ENCODE assay signal across 14 cellular contexts in the genomic region with DNA sequence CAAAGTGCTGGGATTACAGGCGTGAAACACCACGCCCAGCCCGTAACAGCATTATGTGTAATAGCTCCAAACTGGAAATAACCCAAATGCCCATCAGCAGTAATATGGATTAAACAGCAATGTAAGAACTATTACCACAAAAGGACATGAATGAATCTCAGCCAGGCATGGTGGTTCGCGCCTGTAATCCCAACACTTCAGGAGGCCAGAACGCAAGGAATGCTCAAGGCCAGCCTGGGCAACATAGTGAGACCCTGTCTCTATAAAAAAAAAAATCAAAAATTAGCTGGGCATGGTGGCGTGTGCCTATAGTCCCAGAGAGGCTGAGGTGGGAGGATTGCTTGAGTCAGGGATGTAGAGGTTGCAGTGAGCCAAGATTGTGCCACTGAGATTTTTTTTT. TPM values are rescaled to one million over a fixed set of nuclear protein-coding genes. Genes with fewer than 3 reads are reported as not detected.
DNase-seq lines count a peak whose midpoint lies in the region; ATAC-seq, FAIRE-seq and TF ChIP-seq lines count a peak whose summit lies in the region.
"Had no signal": no experiment of that assay in that cellular context is flagged by ENCODE, and none has a peak within 500 bp of the region (broad histone marks: within the 10 kb centered on the region; RNA-seq: fewer than 3 reads in every experiment).

No MANE protein-coding gene starts in this region.

- no peak overlapping the region for H3K23ac ChIP-seq in H1 (ENCODE audit: insufficient read length)

- intact Hi-C loops in PC-3 (cut with micrococcal nuclease): loop anchor here (1.0 kb wide), 2 partner anchors 13 to 55 kb away; no protein-coding TSS in a partner anchor

- no peak overlapping the region for H3K4me2 ChIP-seq in GM23248 (ENCODE audit: unreplicated experiment)
- H3K4me2 ChIP-seq in PC-3 (ENCODE audit: low read length): peak overlapping the region; percentile 67; the same call in 1 of the 2 replicates
- no peak overlapping the region for H3K4me2 ChIP-seq in H1 (ENCODE audit: insufficient read depth in 1 of 2, low read depth in 2 of 2, low read length in 2 of 2)
- no peak overlapping the region for H3K4me2 ChIP-seq in osteoblast (ENCODE audit: insufficient read depth, low read length)

- WGBS in GM23248 (ENCODE audit: low coverage in 1 of 2, low lambda C conversion rate in 2 of 2, missing lambda C conversion rate in 2 of 2), 2 experiments: 62 to 66% methylated on average over 7 of the region's 7 CpGs
- 96% methylated on average over 7 of the region's 7 CpGs; no CpG with 5 or more reads in 1 of the 2 experiments for WGBS in H1 (ENCODE audit: extremely low coverage in 1 of 2, insufficient coverage in 1 of 2, insufficient read length in 1 of 2, insufficient replicate concordance in 2 of 2, low coverage in 1 of 2, low lambda C conversion rate in 2 of 2, missing lambda C conversion rate in 1 of 2), 2 experiments

- H3K27me3 ChIP-seq in GM23248 (replicated peaks; ENCODE audit: insufficient read depth) (no peaks in the 10 kb centered on the region), PC-3 (ENCODE audit: low read length) (no peaks in the 10 kb centered on the region), H1 (replicated peaks in 1 of 4; ENCODE audit: control insufficient read depth in 3 of 4, extremely low read depth in 1 of 4, insufficient read depth in 3 of 4, low read length in 3 of 4) (no peaks in the 10 kb centered on the region; a peak in 1 of 7 replicates), osteoblast (ENCODE audit: insufficient read depth, low read length) (no peaks in the 10 kb centered on the region)
- H3K27me3 ChIP-seq: BLaER1 treated with 17β-estradiol and CSF1 and Interleukin-3, amounts not matched to agents 10 nM and 100 nM; SJSA1 had no signal

- peaks cover 48% of the 10 kb centered on the region for H3F3A ChIP-seq in GM23248 (ENCODE audit: insufficient read depth)
- H3F3A ChIP-seq in PC-3 (ENCODE audit: low read length, unreplicated experiment): no peaks in the 10 kb centered on the region

- H3K9me3 ChIP-seq in GM23248 (ENCODE audit: low read depth) (no peaks in the 10 kb centered on the region), PC-3 (ENCODE audit: low read length) (no peaks in the 10 kb centered on the region), H1 (ENCODE audit: insufficient read depth in 2 of 2, low read depth in 1 of 2, low read length in 1 of 2) (no peaks in the 10 kb centered on the region), osteoblast (ENCODE audit: low read depth, low read length) (no peaks in the 10 kb centered on the region)
- H3K9me3 ChIP-seq: BLaER1 treated with 17β-estradiol and CSF1 and Interleukin-3, amounts not matched to agents 10 nM and 100 nM; SJSA1 had no signal

- CTCF ChIA-PET in PC-3 (lab: Charles Lee) (interaction anchor here (0.6 to 3.2 kb wide), 6 partner anchors 14 to 56 kb away, joined by 3 to 132 read pairs (median 18); a partner anchor contains a TSS), H1 (lab: Charles Lee; ENCODE audit: partially characterized antibody) (interaction anchor here (0.6 to 52.8 kb wide), 23 partner anchors 8 to 1648 kb away, joined by 3 to 1179 read pairs (median 4); a partner anchor contains a TSS)

- peaks cover 4% of the 10 kb centered on the region for H3K79me1 ChIP-seq in H1 (ENCODE audit: low read depth, low read length)

- no peak for TF ChIP-seq RAD21 in H1 (IDR thresholded peaks at IDR 0.05 in 1 of 2, conservative IDR thresholded peaks at IDR 0.05 in 1 of 2; ENCODE audit: low read depth in 2 of 2, low read length in 2 of 2)

- ATAC-seq in PC-3 (no peak), HG02678 (IDR thresholded peaks at IDR 0.05; ENCODE audit: unreplicated experiment) (no peak), GM18517 (IDR thresholded peaks at IDR 0.05; ENCODE audit: unreplicated experiment) (no peak)

- H3K4me3 ChIP-seq in GM23248 (no peak overlapping the region), PC-3 (ENCODE audit: low read length) (no peak overlapping the region), H1 (ENCODE audit: extremely low read depth in 1 of 4, insufficient read depth in 2 of 4, low read depth in 3 of 4, low read length in 4 of 4) (no peak overlapping the region), osteoblast (ENCODE audit: insufficient read depth, low read length) (no peak overlapping the region)
- H3K4me3 ChIP-seq: SJSA1 had no signal

- H3K23me2 ChIP-seq in H1 (ENCODE audit: low read depth, low read length): peaks cover 3% of the 10 kb centered on the region

- no peak overlapping the region for H2BK5ac ChIP-seq in H1 (ENCODE audit: low read depth, low read length)

- no peak overlapping the region for H4K5ac ChIP-seq in H1 (ENCODE audit: insufficient read length, low read depth, low read length)

- H3K27ac ChIP-seq in 22Rv1: peak overlapping the region; percentile 72
- no peak overlapping the region for H3K27ac ChIP-seq in GM23248
- no peak overlapping the region for H3K27ac ChIP-seq in PC-3 (ENCODE audit: low read length)
- H3K27ac ChIP-seq in H1 (ENCODE audit: low read depth, low read length): no peak overlapping the region
- no peak overlapping the region for H3K27ac ChIP-seq in osteoblast (ENCODE audit: low read depth, low read length)
- H3K27ac ChIP-seq: SJSA1 had no signal

- in situ Hi-C loops in GM23248 (cut with MboI): no loop called here

- H2AFZ ChIP-seq in GM23248 (peak overlapping the region; percentile 68), PC-3 (ENCODE audit: low read length) (peak overlapping the region; percentile 81), H1 (ENCODE audit: low read length) (no peak overlapping the region), osteoblast (ENCODE audit: low read length) (no peak overlapping the region)

- no peak overlapping the region for H3K18ac ChIP-seq in H1 (ENCODE audit: extremely low read depth, low read length)

- H2BK12ac ChIP-seq in H1 (ENCODE audit: low read depth, low read length): no peak overlapping the region

- H4K8ac ChIP-seq in H1 (ENCODE audit: extremely low read depth, insufficient read depth, low read length): no peak overlapping the region

- FAIRE-seq in H1 (lab: Jason Lieb, UNC): no peak
- FAIRE-seq: H54, HTR-8/SVneo had no signal

- TF ChIP-seq POLR2A in H1 (IDR thresholded peaks at IDR 0.05; ENCODE audit: control extremely low read depth in 1 of 2, low read depth in 2 of 2, low read length in 2 of 2): no peak

- TF ChIP-seq CTCF in 22Rv1 (IDR thresholded peaks at IDR 0.05): no peak
- TF ChIP-seq CTCF in PC-3 (conservative IDR thresholded peaks at IDR 0.05; ENCODE audit: low read depth, low read length): no peak
- TF ChIP-seq CTCF in H1 (IDR thresholded peaks at IDR 0.05; ENCODE audit: control extremely low read depth in 1 of 3, insufficient read depth in 1 of 3, low read depth in 1 of 3, low read length in 3 of 3): no peak
- no peak for TF ChIP-seq CTCF in osteoblast (IDR thresholded peaks at IDR 0.05; ENCODE audit: extremely low read depth, low read depth, low read length)

- H3K56ac ChIP-seq in H1 (replicated peaks; ENCODE audit: insufficient read length, low read depth, low read length): no peak overlapping the region

- H3K36me3 ChIP-seq in GM23248 (ENCODE audit: low read depth): no peaks in the 10 kb centered on the region
- no peaks in the 10 kb centered on the region for H3K36me3 ChIP-seq in PC-3 (ENCODE audit: low read depth, low read length)
- no peaks in the 10 kb centered on the region for H3K36me3 ChIP-seq in H1 (ENCODE audit: control insufficient read depth in 2 of 4, insufficient read depth in 4 of 4, low read length in 3 of 4)
- no peaks in the 10 kb centered on the region for H3K36me3 ChIP-seq in osteoblast (ENCODE audit: insufficient read depth, low read length)

- H3K9me2 ChIP-seq in GM23248 (ENCODE audit: insufficient read depth): no peaks in the 10 kb centered on the region
- no peaks in the 10 kb centered on the region for H3K9me2 ChIP-seq in PC-3 (replicated peaks; ENCODE audit: low read length)

- H3K14ac ChIP-seq in H1 (ENCODE audit: insufficient read length): no peak overlapping the region

- no peak for TF ChIP-seq EP300 in H1 (IDR thresholded peaks at IDR 0.05; ENCODE audit: borderline replicate concordance in 1 of 2, low read depth in 2 of 2, low read length in 2 of 2)

- peaks cover 19% of the 10 kb centered on the region for H3K79me2 ChIP-seq in GM23248 (ENCODE audit: insufficient read depth)
- H3K79me2 ChIP-seq in PC-3 (ENCODE audit: low read length): peaks cover 20% of the 10 kb centered on the region
- H3K79me2 ChIP-seq in H1 (ENCODE audit: control insufficient read depth in 1 of 2, insufficient read depth in 2 of 2, low read length in 2 of 2): peaks cover 6 to 14% of the 10 kb centered on the region in 2 experiments
- peaks cover 19% of the 10 kb centered on the region for H3K79me2 ChIP-seq in osteoblast (ENCODE audit: insufficient read depth, low read length)

- no TSS peak for BruUV-seq in PC-3 (replicated peaks; lab: Mats Ljungman, UMichigan)

- peaks cover 6% of the 10 kb centered on the region; the same call in 1 of the 2 replicates for H4K20me1 ChIP-seq in GM23248 (ENCODE audit: insufficient read depth)
- peaks cover 12% of the 10 kb centered on the region for H4K20me1 ChIP-seq in PC-3 (ENCODE audit: low read length)
- peaks cover 0 to 2% of the 10 kb centered on the region in 2 experiments for H4K20me1 ChIP-seq in H1 (replicated peaks in 1 of 2; ENCODE audit: control insufficient read depth in 1 of 2, insufficient read depth in 2 of 2, low read length in 2 of 2)
- peaks cover 14% of the 10 kb centered on the region for H4K20me1 ChIP-seq in osteoblast (ENCODE audit: insufficient read depth, low read length)

- H2BK20ac ChIP-seq in H1 (ENCODE audit: low read length): 0 out of 2 replicates have a peak overlapping the region, but pooled peaks have one; percentile 61

- no peak overlapping the region for H3K4ac ChIP-seq in H1 (replicated peaks; ENCODE audit: insufficient read length, low read depth, low read length)

- no peak overlapping the region for H4K91ac ChIP-seq in H1 (replicated peaks; ENCODE audit: insufficient read length, low read length)

- no peak overlapping the region for H2AK5ac ChIP-seq in H1 (ENCODE audit: low read depth, low read length)

- H3K9ac ChIP-seq in GM23248 (0 out of 2 replicates have a peak overlapping the region, but pooled peaks have one; percentile 39), PC-3 (ENCODE audit: low read length) (no peak overlapping the region), H1 (replicated peaks in 1 of 4; ENCODE audit: extremely low read depth in 1 of 4, low read depth in 3 of 4, low read length in 3 of 4) (no peak overlapping the region)

- no peak overlapping the region for H2BK120ac ChIP-seq in H1 (replicated peaks; ENCODE audit: low read depth, low read length)

- peaks cover 9% of the 10 kb centered on the region for H3K4me1 ChIP-seq in GM23248 (ENCODE audit: insufficient read depth)
- peaks cover 17% of the 10 kb centered on the region for H3K4me1 ChIP-seq in PC-3 (ENCODE audit: insufficient read depth, low read length)
- peaks cover 0 to 4% (median 3%) of the 10 kb centered on the region in 4 experiments; a peak in 3 of 7 replicates for H3K4me1 ChIP-seq in H1 (replicated peaks in 1 of 4; ENCODE audit: control insufficient read depth in 3 of 4, insufficient read depth in 4 of 4, low read length in 3 of 4)
- H3K4me1 ChIP-seq in osteoblast (ENCODE audit: insufficient read depth, low read length): peaks cover 16% of the 10 kb centered on the region

- peak overlapping the region; percentile 53; the same call in 1 of the 2 replicates for H2BK15ac ChIP-seq in H1 (ENCODE audit: low read length)

- no peak for DNase-seq in GM23248
- no peak for DNase-seq in PC-3
- no peak for DNase-seq in H1 (ENCODE audit: low read depth in 1 of 2, low spot score in 2 of 2)
- no peak for DNase-seq in activated CD4-positive, CD25-positive, alpha-beta regulatory T cell treated with anti-CD3 and anti-CD28 coated beads, Interleukin-2, amount 50 U/mL, for 72 hours
- no peak for DNase-seq in osteoblast (ENCODE audit: insufficient read length, low spot score, missing footprints)

- POLR2A ChIA-PET in PC-3 (lab: Charles Lee; ENCODE audit: unreplicated experiment) (no interaction called here), H1 (lab: Charles Lee; ENCODE audit: partially characterized antibody) (interaction anchor here (1.0 to 20.9 kb wide), 7 partner anchors 8 to 170 kb away, joined by 3 to 208 read pairs (median 5); a partner anchor contains a TSS)

RNA-seq across cellular contexts. Expression of a gene that starts 3.1 kb away (rescaled TPM):
- 27.7 and 30.0 TPM in 2 replicates for total RNA-seq in GM23248 (2014; rRNA removed; shearing (Covaris generic))
- 51.2 and 54.1 TPM in 2 replicates for polyA plus RNA-seq in GM23248 (2016; fragmentation: Nextera tagmentation; extraction: Ambion mirVana)
- 45.8 and 63.1 TPM in 2 replicates for total RNA-seq in PC-3 (2014; rRNA removed)
- total RNA-seq in H1 (2021; fragmentation: NEBNext Ultra II Directional; extraction: Animal tissue kit (Norgen Biotek cat#: 25700)): 67.2 and 79.2 TPM in 2 replicates
- 53.6 and 88.1 TPM in 2 replicates for polyA plus RNA-seq in H1 (2011; rRNA removed)
- polyA plus RNA-seq in H1 (2011; cell fraction: cytosol; rRNA removed): 54.2 TPM
- 92.9 TPM for polyA plus RNA-seq in H1 (2011; cell fraction: nucleus; rRNA removed)
- polyA plus RNA-seq in H1 (2012, experiment 1 of 2): 54.9 to 59.5 TPM (median 58.3 TPM) in 4 replicates
- polyA plus RNA-seq in H1 (2012, experiment 2 of 2): 59.4 TPM
- 59.5 TPM for polyA plus RNA-seq in H1 (2013, experiment 1 of 2)
- 55.5 TPM for polyA plus RNA-seq in H1 (2013, experiment 2 of 2)
- polyA minus RNA-seq in H1 (2011; rRNA and poly(A)+ RNA removed): 39.9 and 69.2 TPM in 2 replicates
- 31.1 TPM for polyA minus RNA-seq in H1 (2011; cell fraction: cytosol; rRNA and poly(A)+ RNA removed)
- polyA minus RNA-seq in H1 (2011; cell fraction: nucleus; rRNA and poly(A)+ RNA removed): 38.0 TPM
- 44.2 and 48.1 TPM in 2 replicates for total RNA-seq in osteoblast

RNA-seq across cellular contexts. Expression of a gene that starts 15.9 kb away (rescaled TPM):
- total RNA-seq in GM23248 (2014; rRNA removed; shearing (Covaris generic)): 32.1 and 32.6 TPM in 2 replicates
- polyA plus RNA-seq in GM23248 (2016; fragmentation: Nextera tagmentation; extraction: Ambion mirVana) (37.9 and 40.3 TPM in 2 replicates), H1 (2011; rRNA removed) (13.3 and 19.4 TPM in 2 replicates)
- total RNA-seq in PC-3 (2014; rRNA removed) (16.6 and 25.7 TPM in 2 replicates), osteoblast (15.0 and 15.6 TPM in 2 replicates)
- 11.7 and 11.8 TPM in 2 replicates for total RNA-seq in H1 (2021; fragmentation: NEBNext Ultra II Directional; extraction: Animal tissue kit (Norgen Biotek cat#: 25700))
- polyA plus RNA-seq in H1 (2011; cell fraction: cytosol; rRNA removed): 4.6 TPM
- 14.3 TPM for polyA plus RNA-seq in H1 (2011; cell fraction: nucleus; rRNA removed)
- polyA plus RNA-seq in H1 (2012, experiment 1 of 2): 10.0 to 13.0 TPM (median 12.5 TPM) in 4 replicates
- polyA plus RNA-seq in H1 (2012, experiment 2 of 2): 11.2 TPM
- 11.6 TPM for polyA plus RNA-seq in H1 (2013, experiment 1 of 2)
- 13.0 TPM for polyA plus RNA-seq in H1 (2013, experiment 2 of 2)
- polyA minus RNA-seq in H1 (2011; rRNA and poly(A)+ RNA removed): 5.2 and 18.4 TPM in 2 replicates
- 5.3 TPM for polyA minus RNA-seq in H1 (2011; cell fraction: cytosol; rRNA and poly(A)+ RNA removed)
- polyA minus RNA-seq in H1 (2011; cell fraction: nucleus; rRNA and poly(A)+ RNA removed): 21.8 TPM
- polyA plus RNA-seq: CD8-positive, alpha-beta memory T cell; IgD-negative memory B cell had no signal

RNA-seq across cellular contexts. Expression of a gene that starts 24.0 kb away (rescaled TPM):
- not detected in 2 replicates for total RNA-seq in GM23248 (2014; rRNA removed; shearing (Covaris generic))
- polyA plus RNA-seq in GM23248 (2016; fragmentation: Nextera tagmentation; extraction: Ambion mirVana) (not detected in 2 replicates), H1 (2011; rRNA removed) (1.1 TPM in 2 replicates)
- total RNA-seq in PC-3 (2014; rRNA removed) (1.3 and 1.6 TPM in 2 replicates), osteoblast (not detected in 2 replicates)
- total RNA-seq in H1 (2021; fragmentation: NEBNext Ultra II Directional; extraction: Animal tissue kit (Norgen Biotek cat#: 25700)): 0.88 and 1.3 TPM in 2 replicates
- 1.3 TPM for polyA plus RNA-seq in H1 (2011; cell fraction: cytosol; rRNA removed)
- 1.4 TPM for polyA plus RNA-seq in H1 (2011; cell fraction: nucleus; rRNA removed)
- polyA plus RNA-seq in H1 (2012, experiment 1 of 2): 0.97 to 1.5 TPM (median 1.1 TPM) in 4 replicates
- polyA plus RNA-seq in H1 (2012, experiment 2 of 2): 1.4 TPM
- polyA plus RNA-seq in H1 (2013, experiment 1 of 2): 1.1 TPM
- polyA plus RNA-seq in H1 (2013, experiment 2 of 2): 1.2 TPM
- 0.61 and 0.88 TPM in 2 replicates for polyA minus RNA-seq in H1 (2011; rRNA and poly(A)+ RNA removed)
- 1.2 TPM for polyA minus RNA-seq in H1 (2011; cell fraction: cytosol; rRNA and poly(A)+ RNA removed)
- polyA minus RNA-seq in H1 (2011; cell fraction: nucleus; rRNA and poly(A)+ RNA removed): 2.3 TPM
- total RNA-seq: SJSA1 had no signal

RNA-seq across cellular contexts. Expression of a gene that starts 51.9 kb away (rescaled TPM):
- 3.6 and 6.4 TPM in 2 replicates for total RNA-seq in GM23248 (2014; rRNA removed; shearing (Covaris generic))
- polyA plus RNA-seq in GM23248 (2016; fragmentation: Nextera tagmentation; extraction: Ambion mirVana) (3.7 and 3.9 TPM in 2 replicates), H1 (2011; rRNA removed) (0.59 and 0.97 TPM in 2 replicates)
- total RNA-seq in PC-3 (2014; rRNA removed) (12.7 and 13.1 TPM in 2 replicates), osteoblast (4.1 and 4.3 TPM in 2 replicates)
- total RNA-seq in H1 (2021; fragmentation: NEBNext Ultra II Directional; extraction: Animal tissue kit (Norgen Biotek cat#: 25700)): 0.54 and 0.61 TPM in 2 replicates
- polyA plus RNA-seq in H1 (2011; cell fraction: cytosol; rRNA removed): 0.76 TPM
- polyA plus RNA-seq in H1 (2011; cell fraction: nucleus; rRNA removed): 3.3 TPM
- 0.67 to 1.3 TPM (median 1.0 TPM) in 4 replicates for polyA plus RNA-seq in H1 (2012, experiment 1 of 2)
- 0.37 TPM for polyA plus RNA-seq in H1 (2012, experiment 2 of 2)
- 0.95 TPM for polyA plus RNA-seq in H1 (2013, experiment 1 of 2)
- polyA plus RNA-seq in H1 (2013, experiment 2 of 2): 1.1 TPM
- polyA minus RNA-seq in H1 (2011; rRNA and poly(A)+ RNA removed): 0.20 and 0.28 TPM in 2 replicates
- polyA minus RNA-seq in H1 (2011; cell fraction: cytosol; rRNA and poly(A)+ RNA removed): not detected
- polyA minus RNA-seq in H1 (2011; cell fraction: nucleus; rRNA and poly(A)+ RNA removed): 0.30 TPM

RNA-seq across cellular contexts. Expression of a gene that starts 55.9 kb away (rescaled TPM):
- total RNA-seq in GM23248 (2014; rRNA removed; shearing (Covaris generic)): 80.2 and 106 TPM in 2 replicates
- 25.4 and 30.0 TPM in 2 replicates for polyA plus RNA-seq in GM23248 (2016; fragmentation: Nextera tagmentation; extraction: Ambion mirVana)
- 68.3 and 93.2 TPM in 2 replicates for total RNA-seq in PC-3 (2014; rRNA removed)
- 16.7 and 19.2 TPM in 2 replicates for total RNA-seq in H1 (2021; fragmentation: NEBNext Ultra II Directional; extraction: Animal tissue kit (Norgen Biotek cat#: 25700))
- 15.0 and 23.4 TPM in 2 replicates for polyA plus RNA-seq in H1 (2011; rRNA removed)
- 14.8 TPM for polyA plus RNA-seq in H1 (2011; cell fraction: cytosol; rRNA removed)
- 26.9 TPM for polyA plus RNA-seq in H1 (2011; cell fraction: nucleus; rRNA removed)
- 8.5 to 12.7 TPM (median 10.9 TPM) in 4 replicates for polyA plus RNA-seq in H1 (2012, experiment 1 of 2)
- 10.7 TPM for polyA plus RNA-seq in H1 (2012, experiment 2 of 2)
- polyA plus RNA-seq in H1 (2013, experiment 1 of 2): 8.6 TPM
- 7.7 TPM for polyA plus RNA-seq in H1 (2013, experiment 2 of 2)
- polyA minus RNA-seq in H1 (2011; rRNA and poly(A)+ RNA removed): 9.5 and 15.1 TPM in 2 replicates
- 12.3 TPM for polyA minus RNA-seq in H1 (2011; cell fraction: cytosol; rRNA and poly(A)+ RNA removed)
- polyA minus RNA-seq in H1 (2011; cell fraction: nucleus; rRNA and poly(A)+ RNA removed): 14.0 TPM
- total RNA-seq in osteoblast: 62.2 and 78.2 TPM in 2 replicates

Comparison
In these comparisons a context has a peak if more than half of its experiments do, and no peak if none do; other contexts are left out.
1. H2AFZ ChIP-seq: peak in GM23248 (single experiment) and PC-3 (single experiment); none in H1 (single experiment) and osteoblast (single experiment).